ENCODE assay signal across 15 cellular contexts in genomic region chr5:68353624-68354023, GRCh38.
"Had no signal": no experiment of that assay in that cellular context is flagged by ENCODE, and none has a peak within 500 bp of the region (broad histone marks: within the 10 kb centered on the region; RNA-seq: fewer than 3 reads in every experiment).

No MANE protein-coding gene starts in this region.

- H3K27ac Mint-ChIP-seq: activated naive CD4-positive, alpha-beta T cell treated with anti-CD3 and anti-CD28 coated beads for 36 hours; activated T-helper 17 cell treated with anti-CD3 and anti-CD28 coated beads, Interleukin-2, amount 50 U/mL, for 72 hours; stimulated activated naive CD8-positive, alpha-beta T cell treated with anti-CD3 and anti-CD28 coated beads, Interleukin-15, amount 100 ng/mL, for 72 hours; T-cell had no signal

- H3K27ac ChIP-seq: pancreas, thoracic aorta, WERI-Rb-1 had no signal

- H3K4me1 ChIP-seq: pancreas had no signal

- H3K4me3 Mint-ChIP-seq: activated naive CD4-positive, alpha-beta T cell treated with anti-CD3 and anti-CD28 coated beads for 36 hours; activated T-helper 17 cell treated with anti-CD3 and anti-CD28 coated beads, Interleukin-2, amount 50 U/mL, for 72 hours; nephron progenitor cell; stimulated activated naive CD8-positive, alpha-beta T cell treated with anti-CD3 and anti-CD28 coated beads, Interleukin-15, amount 100 ng/mL, for 72 hours; T-cell had no signal

- H3K4me1 Mint-ChIP-seq: activated T-helper 17 cell treated with anti-CD3 and anti-CD28 coated beads, Interleukin-2, amount 50 U/mL, for 72 hours; T-cell had no signal

- H3K4me3 ChIP-seq: pancreas, thoracic aorta had no signal

- H3K36me3 Mint-ChIP-seq: T-cell had no signal

- DNase-seq: activated CD4-positive, alpha-beta T cell treated with anti-CD3 and anti-CD28 coated beads for 4 hours; activated naive CD4-positive, alpha-beta T cell treated with anti-CD3 and anti-CD28 coated beads for 36 hours; central memory CD4-positive, alpha-beta T cell; cortex of kidney; effector CD8-positive, alpha-beta T cell; nephron progenitor cell; pancreas; retina; stimulated activated CD4-positive, alpha-beta T cell treated with anti-CD3 and anti-CD28 coated beads, Interleukin-4, amount 100 ng/mL, for 4 hours; stimulated activated naive CD8-positive, alpha-beta T cell treated with anti-CD3 and anti-CD28 coated beads, Interleukin-15, amount 100 ng/mL, for 72 hours; T-cell; T1000; WERI-Rb-1 had no signal

- H3K9me3 ChIP-seq: pancreas, thoracic aorta had no signal

- H3K9me3 Mint-ChIP-seq: activated naive CD4-positive, alpha-beta T cell treated with anti-CD3 and anti-CD28 coated beads for 36 hours; activated T-helper 17 cell treated with anti-CD3 and anti-CD28 coated beads, Interleukin-2, amount 50 U/mL, for 72 hours; nephron progenitor cell; stimulated activated naive CD8-positive, alpha-beta T cell treated with anti-CD3 and anti-CD28 coated beads, Interleukin-15, amount 100 ng/mL, for 72 hours; T-cell had no signal

- H3K36me3 ChIP-seq: pancreas, thoracic aorta, WERI-Rb-1 had no signal

- H3K27me3 ChIP-seq: pancreas had no signal

- ATAC-seq: activated T-helper 17 cell treated with anti-CD3 and anti-CD28 coated beads, Interleukin-2, amount 50 U/mL, for 72 hours; stimulated activated naive CD8-positive, alpha-beta T cell treated with anti-CD3 and anti-CD28 coated beads, Interleukin-15, amount 100 ng/mL, for 72 hours; T-cell had no signal

- H3K27me3 Mint-ChIP-seq: activated T-helper 17 cell treated with anti-CD3 and anti-CD28 coated beads, Interleukin-2, amount 50 U/mL, for 72 hours; T-cell had no signal
